ENCODE assay signal across 8 cellular contexts in the genomic region with DNA sequence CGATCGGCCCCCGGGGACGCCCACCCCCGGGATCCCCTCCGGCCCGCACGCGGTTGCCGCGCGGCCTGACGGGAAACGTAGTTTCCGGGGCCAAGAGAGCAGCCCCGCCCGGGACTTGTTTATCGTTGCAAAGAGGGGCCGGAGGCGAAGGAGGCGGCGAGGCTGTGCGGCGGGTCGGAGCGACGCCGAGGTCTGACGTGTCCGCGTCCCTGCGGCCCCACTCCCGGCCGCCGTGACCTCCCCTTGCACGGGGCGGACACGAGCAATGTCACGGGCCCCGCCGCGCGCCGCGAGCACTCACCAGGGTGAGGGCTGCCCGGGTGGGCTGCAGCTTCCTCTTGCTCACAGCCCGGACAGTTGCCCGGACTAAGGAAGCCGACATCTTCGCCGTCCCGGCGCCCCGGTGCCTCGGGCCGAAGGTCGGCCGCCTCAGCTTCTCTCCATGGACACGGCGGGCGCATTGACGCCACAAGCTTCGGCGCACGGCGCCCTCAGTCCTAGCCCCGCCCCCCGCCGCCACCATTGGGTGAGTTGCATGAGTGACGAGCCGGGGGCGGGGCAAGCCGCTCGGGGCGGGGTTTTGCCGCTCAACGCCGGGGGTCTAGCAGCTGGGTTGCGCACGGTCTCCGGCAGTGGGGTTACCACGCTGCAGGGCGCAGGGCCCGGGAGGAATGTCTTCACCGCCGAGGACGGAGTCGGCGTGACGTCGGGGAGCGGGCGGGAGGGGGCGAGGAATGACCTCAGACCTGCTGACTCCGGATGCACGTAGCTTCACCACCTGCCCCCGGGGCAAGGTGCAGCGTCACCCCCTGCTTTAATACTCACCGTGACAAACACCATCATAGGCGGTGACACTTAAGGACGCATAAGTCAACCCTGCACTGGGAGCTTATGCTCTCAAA. TPM values are rescaled to one million over a fixed set of nuclear protein-coding genes. Genes with fewer than 3 reads are reported as not detected.
DNase-seq lines count a peak whose midpoint lies in the region; ATAC-seq, FAIRE-seq and TF ChIP-seq lines count a peak whose summit lies in the region.

Gene ISCA1, minus strand, starts transcription at position 462 of the 902 bp plus-strand sequence. Its CDS starts 80 bp downstream, at position 382.

- H3K27me3 ChIP-seq in adipocyte (replicated peaks; ENCODE audit: control insufficient read depth, insufficient read depth, low read length): no peaks in the 10 kb centered on the region
- no peaks in the 10 kb centered on the region for H3K27me3 ChIP-seq in cardiac muscle cell
- no peaks in the 10 kb centered on the region for H3K27me3 ChIP-seq in transverse colon

- DNase-seq in GM12892 (ENCODE audit: insufficient read length) (peak; percentile 63), NCI-H1417 treated with DMSO at 0.1 percent for 48 hours (lab: John Stamatoyannopoulos, UW) (peak; percentile 89), T follicular helper cell (ENCODE audit: low read depth) (peak; percentile 99), adipocyte (ENCODE audit: low read depth) (peak; percentile 98), cardiac muscle cell (ENCODE audit: low read depth in 1 of 2, low spot score in 1 of 2) (peak; percentile 95 to 99), pons (ENCODE audit: low spot score) (peak; percentile 94), transverse colon (peak; percentile 98)

- TF ChIP-seq POLR2A in GM12892 (IDR thresholded peaks at IDR 0.05; ENCODE audit: low read depth, low read length) (peak; percentile 73; the same call in 1 of the 2 replicates), transverse colon (IDR thresholded peaks at IDR 0.05) (peak; percentile 96)

- peak within 1 kb of the TSS; percentile 98 for H3K9ac ChIP-seq in adipocyte (ENCODE audit: low read length)

- in situ Hi-C loops in transverse colon (cut with MboI; ENCODE audit: low pct_ligation_motif_present in 1 of 4, low pct_unique_long_range_greater_than_20kb in 1 of 4, low sequenced_read_pairs in 3 of 4): loop anchor here in 1 of 4 donors (25.0 kb wide), 1 partner anchor 345 kb away; the partner anchor contains the start of gene NAA35

- H3K4me3 ChIP-seq in adipocyte (ENCODE audit: low read length): peak within 1 kb of the TSS; percentile 98
- peak within 1 kb of the TSS; percentile 63 for H3K4me3 ChIP-seq in cardiac muscle cell
- H3K4me3 ChIP-seq in transverse colon: peak within 1 kb of the TSS; percentile 64 to 89 (median 78)

- peaks cover 29% of the 10 kb centered on the region for H3K4me1 ChIP-seq in adipocyte (ENCODE audit: control insufficient read depth, insufficient read depth, low read length)
- peaks cover 14% of the 10 kb centered on the region for H3K4me1 ChIP-seq in cardiac muscle cell (ENCODE audit: low read depth)
- peaks cover 15 to 25% (median 22%) of the 10 kb centered on the region in 4 donors for H3K4me1 ChIP-seq in transverse colon

- H3K27ac ChIP-seq in cardiac muscle cell (peak within 1 kb of the TSS; percentile 95), transverse colon (peak within 1 kb of the TSS; percentile 96 to 99 (median 97))

- peak; percentile 85 for FAIRE-seq in GM12892 (lab: Jason Lieb, UNC)

- TF ChIP-seq EP300 in transverse colon (IDR thresholded peaks at IDR 0.05; ENCODE audit: low read depth): peak; percentile 22

- H3K36me3 ChIP-seq in adipocyte (ENCODE audit: control insufficient read depth, insufficient read depth, low read length, severe bottlenecking) (peaks cover 18% of the 10 kb centered on the region), cardiac muscle cell (no peaks in the 10 kb centered on the region), transverse colon (no peaks in the 10 kb centered on the region)

- TF ChIP-seq CTCF in cardiac muscle cell (IDR thresholded peaks at IDR 0.05; ENCODE audit: low read depth, low read length) (no peak), transverse colon (IDR thresholded peaks at IDR 0.05) (no peak)

- ATAC-seq in HG02798 (IDR thresholded peaks at IDR 0.05; ENCODE audit: poor library complexity, unreplicated experiment): peak; percentile 88

- H3K9me3 ChIP-seq in adipocyte (ENCODE audit: control insufficient read depth, low read length) (no peaks in the 10 kb centered on the region), cardiac muscle cell (ENCODE audit: low read depth) (no peaks in the 10 kb centered on the region), transverse colon (no peaks in the 10 kb centered on the region)

- intact Hi-C loops in transverse colon (cut with DNase I; ENCODE audit: low total_unique reads): no loop called here

- WGBS in transverse colon (ENCODE audit: low coverage in 1 of 2), 2 donors: 1% methylated on average over 56 of the region's 101 CpGs; no CpG with 5 or more reads in 1 of the 2 donors

RNA-seq across cellular contexts. Expression of gene ISCA1, which starts in this region (rescaled TPM):
- 24.7 TPM for polyA plus RNA-seq in GM12892 (2012; ENCODE audit: missing spikeins)
- total RNA-seq in cardiac muscle cell (37.6 and 47.1 TPM in 2 replicates), transverse colon (10 to 100 TPM in 3 of 4 donors, 1 to 10 TPM in 1; 2.2 to 38.4 (median 29.4) TPM)
- polyA plus RNA-seq in cardiac muscle cell: 63.2 and 69.3 TPM in 2 replicates

Comparison
In these comparisons a context has a peak if more than half of its experiments do, and no peak if none do; other contexts are left out.
1. Peak in every context shown above with its lines: DNase-seq, ATAC-seq, H3K4me3 ChIP-seq and H3K27ac ChIP-seq.